ENCODE assay signal across 18 cellular contexts in genomic region chr5:160242140-160242539, GRCh38. TPM values are rescaled to one million over a fixed set of nuclear protein-coding genes. Genes with fewer than 3 reads are reported as not detected.
DNase-seq lines count a peak whose midpoint lies in the region; ATAC-seq and TF ChIP-seq lines count a peak whose summit lies in the region.
"Had no signal": no experiment of that assay in that cellular context is flagged by ENCODE, and none has a peak within 500 bp of the region (broad histone marks: within the 10 kb centered on the region; RNA-seq: fewer than 3 reads in every experiment).

No MANE protein-coding gene starts in this region.

- H3K9me3 ChIP-seq in PC-3 (ENCODE audit: low read length), result no peaks in the 10 kb centered on the region
- H3K9me3 ChIP-seq in smooth muscle cell (replicated peaks; ENCODE audit: low read depth), result no peaks in the 10 kb centered on the region
- H3K9me3 ChIP-seq: BLaER1 treated with 17β-estradiol and CSF1 and Interleukin-3, amounts not matched to agents 10 nM and 100 nM had no signal

- H3K27ac ChIP-seq in PC-3 (ENCODE audit: low read length) (no peak overlapping the region), smooth muscle cell (ENCODE audit: low read depth) (no peak overlapping the region)
- H3K27ac ChIP-seq: BLaER1 treated with 17β-estradiol and CSF1 and Interleukin-3, amounts not matched to agents 10 nM and 100 nM had no signal

- H3F3A ChIP-seq in PC-3 (ENCODE audit: low read length, unreplicated experiment), result no peaks in the 10 kb centered on the region
- H3F3A ChIP-seq in smooth muscle cell (ENCODE audit: low read depth), result no peaks in the 10 kb centered on the region

- CTCF ChIA-PET in PC-3 (lab: Charles Lee), result interaction anchor here (0.6 kb wide), 2 partner anchors 177 to 220 kb away, joined by 3 to 5 read pairs; partner anchors contain the start of gene SLU7

- no peak overlapping the region for H2AFZ ChIP-seq in PC-3 (ENCODE audit: low read length)
- H2AFZ ChIP-seq in smooth muscle cell (ENCODE audit: low read depth), result no peak overlapping the region

- intact Hi-C loops in PC-3 (cut with micrococcal nuclease), result no loop called here
- intact Hi-C loops in posterior vena cava (cut with DNase I), result no loop called here

- H3K9ac ChIP-seq in PC-3 (ENCODE audit: low read length) (no peak overlapping the region), smooth muscle cell (ENCODE audit: low read depth) (no peak overlapping the region)
- H3K9ac ChIP-seq: BLaER1 treated with 17β-estradiol and CSF1 and Interleukin-3, amounts not matched to agents 10 nM and 100 nM had no signal

- H3K4me3 ChIP-seq in PC-3 (ENCODE audit: low read length) (no peak overlapping the region), epithelial cell of esophagus (ENCODE audit: low read length) (no peak overlapping the region), smooth muscle cell (no peak overlapping the region)
- H3K4me3 ChIP-seq: BLaER1 treated with 17β-estradiol and CSF1 and Interleukin-3, amounts not matched to agents 10 nM and 100 nM had no signal

- ATAC-seq in PC-3, result peak; percentile 50
- ATAC-seq: HepG2 had no signal

- 83% methylated on average over 3 of the region's 3 CpGs for WGBS in smooth muscle cell (ENCODE audit: low lambda C conversion rate)

- H3K4me1 ChIP-seq in PC-3 (ENCODE audit: insufficient read depth, low read length) (no peaks in the 10 kb centered on the region), smooth muscle cell (ENCODE audit: low read depth) (no peaks in the 10 kb centered on the region)

- TF ChIP-seq CTCF in PC-3 (conservative IDR thresholded peaks at IDR 0.05; ENCODE audit: low read depth, low read length), result no peak
- TF ChIP-seq CTCF in epithelial cell of esophagus (IDR thresholded peaks at IDR 0.05; ENCODE audit: insufficient read depth, low read depth, low read length, missing control alignments), result no peak
- TF ChIP-seq CTCF in smooth muscle cell (IDR thresholded peaks at IDR 0.05; ENCODE audit: borderline replicate concordance, insufficient read depth, poor library complexity, severe bottlenecking), result no peak

- BruUV-seq in PC-3 (replicated peaks; lab: Mats Ljungman, UMichigan), result no TSS peak

- H4K20me1 ChIP-seq in PC-3 (ENCODE audit: low read length), result no peaks in the 10 kb centered on the region
- no peaks in the 10 kb centered on the region for H4K20me1 ChIP-seq in smooth muscle cell (ENCODE audit: low read depth)
- H4K20me1 ChIP-seq: BLaER1 treated with 17β-estradiol and CSF1 and Interleukin-3, amounts not matched to agents 10 nM and 100 nM had no signal

- H3K4me2 ChIP-seq in PC-3 (ENCODE audit: low read length) (no peak overlapping the region), smooth muscle cell (no peak overlapping the region)
- H3K4me2 ChIP-seq: BLaER1 treated with 17β-estradiol and CSF1 and Interleukin-3, amounts not matched to agents 10 nM and 100 nM had no signal

- H3K79me2 ChIP-seq in PC-3 (ENCODE audit: low read length) (no peaks in the 10 kb centered on the region), smooth muscle cell (ENCODE audit: low read depth) (no peaks in the 10 kb centered on the region)

- no peaks in the 10 kb centered on the region for H3K9me2 ChIP-seq in PC-3 (replicated peaks; ENCODE audit: low read length)

- in situ Hi-C loops in Caki2 (cut with HindIII; ENCODE audit: low pct_unique_long_range_greater_than_20kb, low sequenced_read_pairs), result no loop called here

- H3K36me3 ChIP-seq in PC-3 (ENCODE audit: low read depth, low read length) (no peaks in the 10 kb centered on the region), smooth muscle cell (ENCODE audit: low read depth) (no peaks in the 10 kb centered on the region)
- H3K36me3 ChIP-seq: BLaER1 treated with 17β-estradiol and CSF1 and Interleukin-3, amounts not matched to agents 10 nM and 100 nM had no signal

- peak; percentile 59 for DNase-seq in Caki2 (ENCODE audit: low read depth)
- peak; percentile 30 for DNase-seq in PC-3
- DNase-seq in epithelial cell of esophagus (ENCODE audit: low read depth), result peak; percentile 42
- peak; percentile 51 for DNase-seq in kidney tubule cell (ENCODE audit: low spot score)
- DNase-seq in smooth muscle cell (lab: John Stamatoyannopoulos, UW; ENCODE audit: unreplicated experiment), result no peak
- no peak for DNase-seq in NCI-H1048 (lab: John Stamatoyannopoulos, UW)
- no peak for DNase-seq in DMS114 treated with DMSO at 0.1 percent for 48 hours (lab: John Stamatoyannopoulos, UW; ENCODE audit: unreplicated experiment)
- no peak for DNase-seq in posterior vena cava (ENCODE audit: low spot score)
- DNase-seq: 8988T; ACHN; CD4-positive, CD25-positive, alpha-beta regulatory T cell; DMS153; DMS79 treated with DMSO at 0.1 percent for 48 hours; EL; GDM1 had no signal

- no peaks in the 10 kb centered on the region for H3K27me3 ChIP-seq in PC-3 (ENCODE audit: low read length)
- no peaks in the 10 kb centered on the region for H3K27me3 ChIP-seq in smooth muscle cell (ENCODE audit: low read depth)
- H3K27me3 ChIP-seq: BLaER1 treated with 17β-estradiol and CSF1 and Interleukin-3, amounts not matched to agents 10 nM and 100 nM had no signal

- POLR2A ChIA-PET in PC-3 (lab: Charles Lee; ENCODE audit: unreplicated experiment), result no interaction called here

RNA-seq across cellular contexts. Expression of gene FABP6, which starts 12.8 kb away (rescaled TPM):
- total RNA-seq in Caki2 (2014; rRNA removed; shearing (Covaris generic); ENCODE audit: low replicate concordance), result 22.4 and 46.5 TPM in 2 replicates
- total RNA-seq in PC-3 (2014; rRNA removed) (2.0 TPM in 1 of 2 replicates, not detected in the other), smooth muscle cell (not detected in 2 replicates), posterior vena cava (not detected)
- polyA plus RNA-seq in smooth muscle cell, result 1.3 TPM in 1 of 2 replicates, not detected in the other
- total RNA-seq: CD4-positive, CD25-positive, alpha-beta regulatory T cell; H4; HepG2 had no signal
- polyA plus RNA-seq: CD4-positive, CD25-positive, alpha-beta regulatory T cell had no signal

Comparison
In these comparisons a context has a peak if more than half of its experiments do, and no peak if none do; other contexts are left out.
1. DNase-seq: peak in Caki2 (single experiment), PC-3 (single experiment), epithelial cell of esophagus (single experiment) and kidney tubule cell (single experiment); none in smooth muscle cell (single experiment), NCI-H1048 (single experiment), DMS114 treated with DMSO at 0.1 percent for 48 hours (single experiment) and posterior vena cava (single experiment).